In the genomic region with DNA sequence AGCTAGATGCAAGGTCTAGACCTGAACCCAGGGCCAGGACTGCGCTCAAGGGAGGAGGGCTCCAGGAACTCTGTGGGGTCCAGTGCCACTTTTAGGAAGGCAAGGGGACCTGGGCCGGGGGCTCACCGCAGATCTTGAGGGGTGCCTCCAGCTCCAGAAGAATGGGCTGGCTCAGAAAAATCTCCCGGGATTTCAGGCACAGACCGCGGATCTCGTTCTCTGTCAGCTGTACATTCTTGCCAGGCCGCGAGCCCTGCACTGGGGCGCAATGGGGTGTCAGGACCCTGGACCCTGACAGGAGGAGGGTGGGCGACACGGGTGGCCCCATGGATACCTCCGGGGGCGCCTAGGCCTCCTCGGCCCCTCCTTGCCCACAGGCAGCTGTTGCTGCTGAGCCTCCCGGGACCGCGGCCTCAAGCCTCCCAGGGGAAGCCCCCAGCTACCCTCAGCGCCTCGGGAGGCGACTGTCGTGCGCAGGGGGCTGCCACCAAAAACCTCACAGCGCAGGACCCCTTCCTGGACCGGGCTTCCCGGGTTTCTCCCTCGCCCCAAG, we compare ENCODE assay signal across 9 cellular contexts. TPM values are rescaled to one million over a fixed set of nuclear protein-coding genes. Genes with fewer than 3 reads are reported as not detected.
DNase-seq lines count a peak whose midpoint lies in the region; ATAC-seq, FAIRE-seq and TF ChIP-seq lines count a peak whose summit lies in the region.
"Had no signal": no experiment of that assay in that cellular context is flagged by ENCODE, and none has a peak within 500 bp of the region (broad histone marks: within the 10 kb centered on the region; RNA-seq: fewer than 3 reads in every experiment).

No MANE protein-coding gene starts in this region.

- intact Hi-C loops in K562 (cut with micrococcal nuclease) (loop anchor here (1.0 to 5.0 kb wide), 4 partner anchors 68 to 181 kb away; a partner anchor contains a TSS), uterus (cut with DNase I; ENCODE audit: low total_unique reads) (no loop called here)

- no peaks in the 10 kb centered on the region for H3K9me1 ChIP-seq in K562 (ENCODE audit: control insufficient read depth, insufficient read depth, low read length)

- H3K27ac ChIP-seq in K562 (ENCODE audit: extremely low read depth, low read depth, low read length) (peak overlapping the region; percentile 95), lung (ENCODE audit: low read depth in 1 of 2, low read length in 1 of 2) (peak overlapping the region; percentile 91 to 94), uterus (peak overlapping the region; percentile 83 to 88)

- peaks cover 23% of the 10 kb centered on the region for H3K79me2 ChIP-seq in K562 (ENCODE audit: control insufficient read depth, insufficient read depth, low read length)

- DNase-seq in DMS 273 (lab: John Stamatoyannopoulos, UW; ENCODE audit: unreplicated experiment) = peak; percentile 31
- no peak for DNase-seq in DMS 273 treated with DMSO at 0.1 percent for 48 hours (lab: John Stamatoyannopoulos, UW)
- peak in 1 of 4 experiments; percentile 8 for DNase-seq in K562 (ENCODE audit: extremely low read depth in 1 of 4, low spot score in 3 of 4)
- no peak for DNase-seq in lung (ENCODE audit: low spot score)
- DNase-seq in uterus = peak in 1 of 2 donors; percentile 45
- DNase-seq in NCI-H146 (lab: John Stamatoyannopoulos, UW) = no peak
- DNase-seq in NCI-H1436 treated with DMSO at 0.1 percent for 48 hours (lab: John Stamatoyannopoulos, UW) = no peak

- in situ Hi-C loops in K562 (cut with MboI) = no loop called here

- H3K4me1 ChIP-seq in K562 (replicated peaks in 1 of 2; ENCODE audit: control insufficient read depth in 2 of 2, insufficient read depth in 2 of 2, low read length in 2 of 2) = peaks cover 26 to 91% of the 10 kb centered on the region in 2 experiments
- H3K4me1 ChIP-seq in lung (ENCODE audit: control insufficient read depth in 2 of 2, insufficient read depth in 2 of 2, low read length in 2 of 2) = peaks cover 5 to 9% of the 10 kb centered on the region in 2 donors
- H3K4me1 ChIP-seq in uterus = peaks cover 0 to 7% of the 10 kb centered on the region in 2 donors

- TF ChIP-seq CTCF in K562 (IDR thresholded peaks at IDR 0.05 in 2 of 3, conservative IDR thresholded peaks at IDR 0.05 in 1 of 3; ENCODE audit: insufficient read depth in 2 of 3, low read depth in 1 of 3, low read length in 3 of 3) (no peak), lung (IDR thresholded peaks at IDR 0.05; ENCODE audit: control extremely low read depth, extremely low read depth) (no peak), uterus (IDR thresholded peaks at IDR 0.05) (no peak)

- TF ChIP-seq RAD21 in K562 (CRISPR knock-in tag; conservative IDR thresholded peaks at IDR 0.05 in 1 of 2, IDR thresholded peaks at IDR 0.05 in 1 of 2) = no peak

- H3K36me3 ChIP-seq in K562 (ENCODE audit: control insufficient read depth, insufficient read depth, low read length) (peaks cover 46% of the 10 kb centered on the region), lung (ENCODE audit: control insufficient read depth in 2 of 2, insufficient read depth in 2 of 2, low read length in 2 of 2) (peaks cover 13 to 27% of the 10 kb centered on the region in 2 donors), uterus (no peaks in the 10 kb centered on the region)

- CTCF ChIA-PET in K562 (lab: Yijun Ruan, JAX; ENCODE audit: low intra/inter-chr PET ratio) = interaction anchor here (0.9 to 1.2 kb wide), 2 partner anchors 28 to 105 kb away, joined by 3 to 4 read pairs; a partner anchor contains a TSS

- H2AFZ ChIP-seq in K562 (ENCODE audit: low read depth, low read length) = peak overlapping the region; percentile 79; the same call in 1 of the 2 replicates

- TF ChIP-seq POLR2A in K562 (conservative IDR thresholded peaks at IDR 0.05) (no peak), uterus (IDR thresholded peaks at IDR 0.05) (no peak)

- H3K4me3 ChIP-seq in K562 = peak overlapping the region; percentile 91
- peak overlapping the region; percentile 87 for H3K4me3 ChIP-seq in lung
- H3K4me3 ChIP-seq in uterus = peak overlapping the region; percentile 59 to 74

- peak overlapping the region; percentile 95 to 96 for H3K9ac ChIP-seq in K562 (ENCODE audit: insufficient read depth in 1 of 2, low read depth in 2 of 2, low read length in 2 of 2)

- WGBS in K562 (ENCODE audit: insufficient coverage, low coverage, missing lambda C conversion rate) = 2% methylated on average over 19 of the region's 27 CpGs
- WGBS in lung, 2 donors = 3 to 7% methylated on average over 16 to 27 of the region's 27 CpGs

- FAIRE-seq in K562 (lab: Jason Lieb, UNC) = no peak
- FAIRE-seq: A204.1 had no signal

- H4K20me1 ChIP-seq in K562 (replicated peaks; ENCODE audit: control insufficient read depth, insufficient read depth, low read length) = 0 out of 2 replicates have a peak, but pooled peaks cover 4% of the 10 kb centered on the region

- TF ChIP-seq EP300 in K562 (IDR thresholded peaks at IDR 0.05; ENCODE audit: low read length) = no peak

- POLR2A ChIA-PET in K562 (lab: Yijun Ruan, JAX) = interaction anchor here (0.6 to 2.2 kb wide), 14 partner anchors 9 to 183 kb away, joined by 3 to 19 read pairs (median 6); a partner anchor contains a TSS

- no peaks in the 10 kb centered on the region for H3K9me3 ChIP-seq in K562 (replicated peaks; ENCODE audit: control insufficient read depth, insufficient read depth, low read depth, low read length)
- H3K9me3 ChIP-seq in lung (ENCODE audit: control insufficient read depth in 2 of 2, insufficient read depth in 1 of 2, low read length in 1 of 2) = no peaks in the 10 kb centered on the region
- no peaks in the 10 kb centered on the region for H3K9me3 ChIP-seq in uterus

- ATAC-seq in HG03432 (IDR thresholded peaks at IDR 0.05; ENCODE audit: unreplicated experiment) (peak; percentile 23), K562 (peak; percentile 9), lung (ENCODE audit: insufficient read depth, low FRiP score) (no peak)

- no peaks in the 10 kb centered on the region for H3K27me3 ChIP-seq in K562 (ENCODE audit: control insufficient read depth in 2 of 2, insufficient read depth in 2 of 2, low read length in 2 of 2)
- no peaks in the 10 kb centered on the region for H3K27me3 ChIP-seq in lung (ENCODE audit: control insufficient read depth, insufficient read depth)
- no peaks in the 10 kb centered on the region for H3K27me3 ChIP-seq in uterus

- no TSS peak for BruUV-seq in K562 (replicated peaks; lab: Mats Ljungman, UMichigan)

- H3K4me2 ChIP-seq in K562 (ENCODE audit: insufficient read depth, low read length) = peak overlapping the region; percentile 84

RNA-seq across cellular contexts. Expression of a gene that starts 0.6 kb away (rescaled TPM):
- total RNA-seq in K562 (2011; cell fraction: chromatin; rRNA removed; ENCODE audit: low replicate concordance) = 37.0 and 127 TPM in 2 replicates
- 133 and 148 TPM in 2 replicates for total RNA-seq in K562 (2011; cell fraction: nucleolus; rRNA removed)
- total RNA-seq in K562 (2011; cell fraction: nucleoplasm; rRNA removed) = 56.8 and 75.5 TPM in 2 replicates
- total RNA-seq in K562 (2014; rRNA removed) (228 and 302 TPM in 2 replicates), K562 (2014; rRNA removed; fragmentation: Illumina TruSeq; extraction: Trizol) (104 and 122 TPM in 2 replicates), K562 (2015; rRNA removed; fragmentation: Illumina TruSeq; extraction: Trizol) (188 and 200 TPM in 2 replicates), K562 (2021) (235 and 242 TPM in 2 replicates), lung (100 to 1,000 TPM in 1 of 2 donors, 10 to 100 TPM in 1; 87.2 to 175 TPM), uterus (100 to 1,000 TPM in 1 of 4 donors, 10 to 100 TPM in 3; 15.9 to 180 (median 77.1) TPM)
- polyA plus RNA-seq in K562 (2011; rRNA removed) (167 and 176 TPM in 2 replicates), K562 (2014; fragmentation: Illumina TruSeq; extraction: Trizol) (205 and 253 TPM in 2 replicates), K562 (2014; fragmentation: Nextera tagmentation; extraction: Ambion mirVana) (10 to 100 TPM; 18.2 to 51.4 TPM), K562 (2014; rRNA removed) (191 and 208 TPM in 2 replicates), lung (100 to 1,000 TPM; 138 to 178 TPM)
- 324 and 501 TPM in 2 replicates for polyA plus RNA-seq in K562 (2011; cell fraction: cytosol; rRNA removed)
- 128 and 201 TPM in 2 replicates for polyA plus RNA-seq in K562 (2011; cell fraction: nucleus; rRNA removed)
- polyA plus RNA-seq in K562 (2012) = 225 and 287 TPM in 2 replicates
- polyA minus RNA-seq in K562 (2011; rRNA and poly(A)+ RNA removed) = 80.8 and 116 TPM in 2 replicates
- polyA minus RNA-seq in K562 (2011; cell fraction: cytosol; rRNA and poly(A)+ RNA removed) = 120 and 127 TPM in 2 replicates
- polyA minus RNA-seq in K562 (2011; cell fraction: nucleus; rRNA and poly(A)+ RNA removed) = 44.8 and 70.1 TPM in 2 replicates

RNA-seq across cellular contexts. Expression of a gene that starts 2.9 kb away (rescaled TPM):
- 0.39 and 3.0 TPM in 2 replicates for total RNA-seq in K562 (2011; cell fraction: chromatin; rRNA removed; ENCODE audit: low replicate concordance)
- total RNA-seq in K562 (2011; cell fraction: nucleolus; rRNA removed) = 1.8 and 3.3 TPM in 2 replicates
- total RNA-seq in K562 (2011; cell fraction: nucleoplasm; rRNA removed) = 0.81 and 1.9 TPM in 2 replicates
- 0.68 and 1.1 TPM in 2 replicates for total RNA-seq in K562 (2014; rRNA removed)
- 0.22 and 0.26 TPM in 2 replicates for total RNA-seq in K562 (2014; rRNA removed; fragmentation: Illumina TruSeq; extraction: Trizol)
- 0.90 and 1.1 TPM in 2 replicates for total RNA-seq in K562 (2015; rRNA removed; fragmentation: Illumina TruSeq; extraction: Trizol)
- 1.2 and 1.5 TPM in 2 replicates for total RNA-seq in K562 (2021)
- 0.95 and 1.1 TPM in 2 replicates for polyA plus RNA-seq in K562 (2011; rRNA removed)
- polyA plus RNA-seq in K562 (2011; cell fraction: cytosol; rRNA removed) = 1.1 and 2.0 TPM in 2 replicates
- 8.2 and 12.2 TPM in 2 replicates for polyA plus RNA-seq in K562 (2011; cell fraction: nucleus; rRNA removed)
- polyA plus RNA-seq in K562 (2012) = 1.2 and 2.3 TPM in 2 replicates
- 0.16 and 0.71 TPM in 2 replicates for polyA plus RNA-seq in K562 (2014; fragmentation: Illumina TruSeq; extraction: Trizol)
- polyA plus RNA-seq in K562 (2014; fragmentation: Nextera tagmentation; extraction: Ambion mirVana) = not detected
- 0.93 and 1.7 TPM in 2 replicates for polyA plus RNA-seq in K562 (2014; rRNA removed)
- 0.27 and 0.53 TPM in 2 replicates for polyA minus RNA-seq in K562 (2011; rRNA and poly(A)+ RNA removed)
- polyA minus RNA-seq in K562 (2011; cell fraction: cytosol; rRNA and poly(A)+ RNA removed) = not detected in 2 replicates
- 1.8 and 2.3 TPM in 2 replicates for polyA minus RNA-seq in K562 (2011; cell fraction: nucleus; rRNA and poly(A)+ RNA removed)
- 10 to 100 TPM in 1 of 2 donors, 1 to 10 TPM in 1; 3.2 to 21.3 TPM for total RNA-seq in lung
- 10 to 100 TPM; 15.8 to 19.7 TPM for polyA plus RNA-seq in lung
- total RNA-seq in uterus = 1 to 10 TPM in 2 of 4 donors, not detected in 2; 1.3 to 2.5 TPM

RNA-seq across cellular contexts. Expression of a gene that starts 9.2 kb away (rescaled TPM):
- 59.7 and 169 TPM in 2 replicates for total RNA-seq in K562 (2011; cell fraction: chromatin; rRNA removed; ENCODE audit: low replicate concordance)
- total RNA-seq in K562 (2011; cell fraction: nucleolus; rRNA removed) = 116 and 126 TPM in 2 replicates
- total RNA-seq in K562 (2011; cell fraction: nucleoplasm; rRNA removed) = 63.0 and 77.4 TPM in 2 replicates
- total RNA-seq in K562 (2014; rRNA removed) (17.1 and 25.1 TPM in 2 replicates), K562 (2014; rRNA removed; fragmentation: Illumina TruSeq; extraction: Trizol) (5.7 and 6.7 TPM in 2 replicates), K562 (2015; rRNA removed; fragmentation: Illumina TruSeq; extraction: Trizol) (15.3 and 16.1 TPM in 2 replicates), K562 (2021) (33.3 and 41.2 TPM in 2 replicates), lung (10 to 100 TPM; 19.7 to 35.9 TPM), uterus (10 to 100 TPM in 2 of 4 donors, 1 to 10 TPM in 2; 2.6 to 37.3 (median 11.6) TPM)
- polyA plus RNA-seq in K562 (2011; rRNA removed) (16.0 and 30.7 TPM in 2 replicates), K562 (2014; fragmentation: Illumina TruSeq; extraction: Trizol) (27.3 and 29.2 TPM in 2 replicates), K562 (2014; fragmentation: Nextera tagmentation; extraction: Ambion mirVana) (1 to 10 TPM; 1.4 to 1.5 TPM), K562 (2014; rRNA removed) (35.9 and 39.7 TPM in 2 replicates), lung (10 to 100 TPM; 14.1 to 22.8 TPM)
- polyA plus RNA-seq in K562 (2011; cell fraction: cytosol; rRNA removed) = 23.8 and 34.6 TPM in 2 replicates
- polyA plus RNA-seq in K562 (2011; cell fraction: nucleus; rRNA removed) = 98.1 and 127 TPM in 2 replicates
- 33.0 and 38.6 TPM in 2 replicates for polyA plus RNA-seq in K562 (2012)
- 5.2 and 7.3 TPM in 2 replicates for polyA minus RNA-seq in K562 (2011; rRNA and poly(A)+ RNA removed)
- polyA minus RNA-seq in K562 (2011; cell fraction: cytosol; rRNA and poly(A)+ RNA removed) = 15.1 and 20.2 TPM in 2 replicates
- polyA minus RNA-seq in K562 (2011; cell fraction: nucleus; rRNA and poly(A)+ RNA removed) = 22.5 and 24.4 TPM in 2 replicates

RNA-seq across cellular contexts. Expression of a gene that starts 14.5 kb away (rescaled TPM):
- 0.49 TPM in 1 of 2 replicates, not detected in the other for total RNA-seq in K562 (2011; cell fraction: chromatin; rRNA removed; ENCODE audit: low replicate concordance)
- total RNA-seq in K562 (2011; cell fraction: nucleolus; rRNA removed) = 0.13 and 0.17 TPM in 2 replicates
- total RNA-seq in K562 (2011; cell fraction: nucleoplasm; rRNA removed) = 0.15 TPM in 2 replicates
- total RNA-seq in K562 (2014; rRNA removed) (0.12 and 0.18 TPM in 2 replicates), K562 (2014; rRNA removed; fragmentation: Illumina TruSeq; extraction: Trizol) (not detected in 2 replicates), K562 (2015; rRNA removed; fragmentation: Illumina TruSeq; extraction: Trizol) (0.04 TPM in 1 of 2 replicates, not detected in the other), K562 (2021) (0.07 and 0.13 TPM in 2 replicates), lung (1 to 10 TPM; 1.2 to 1.7 TPM), uterus (1 to 10 TPM in 1 of 4 donors, under 1 TPM in 1, not detected in 2; 0.76 to 3.3 TPM)
- polyA plus RNA-seq in K562 (2011; rRNA removed) (0.04 and 0.06 TPM in 2 replicates), K562 (2014; fragmentation: Illumina TruSeq; extraction: Trizol) (0.06 and 0.07 TPM in 2 replicates), K562 (2014; fragmentation: Nextera tagmentation; extraction: Ambion mirVana) (under 1 TPM in 1 of 2 experiments, not detected in 1; 0.01 TPM), K562 (2014; rRNA removed) (0.03 and 0.07 TPM in 2 replicates), lung (1 to 10 TPM in 1 of 2 donors, under 1 TPM in 1; 0.15 to 1.5 TPM)
- 0.03 and 0.15 TPM in 2 replicates for polyA plus RNA-seq in K562 (2011; cell fraction: cytosol; rRNA removed)
- 0.11 and 0.37 TPM in 2 replicates for polyA plus RNA-seq in K562 (2011; cell fraction: nucleus; rRNA removed)
- 0.17 and 0.24 TPM in 2 replicates for polyA plus RNA-seq in K562 (2012)
- 0.04 TPM in 1 of 2 replicates, not detected in the other for polyA minus RNA-seq in K562 (2011; rRNA and poly(A)+ RNA removed)
- not detected in 2 replicates for polyA minus RNA-seq in K562 (2011; cell fraction: cytosol; rRNA and poly(A)+ RNA removed)
- not detected in 2 replicates for polyA minus RNA-seq in K562 (2011; cell fraction: nucleus; rRNA and poly(A)+ RNA removed)

RNA-seq across cellular contexts. Expression of a gene that starts 27.3 kb away (rescaled TPM):
- 106 and 334 TPM in 2 replicates for total RNA-seq in K562 (2011; cell fraction: chromatin; rRNA removed; ENCODE audit: low replicate concordance)
- total RNA-seq in K562 (2011; cell fraction: nucleolus; rRNA removed) = 232 and 293 TPM in 2 replicates
- total RNA-seq in K562 (2011; cell fraction: nucleoplasm; rRNA removed) = 151 and 161 TPM in 2 replicates
- total RNA-seq in K562 (2014; rRNA removed) (115 and 132 TPM in 2 replicates), K562 (2014; rRNA removed; fragmentation: Illumina TruSeq; extraction: Trizol) (23.8 and 33.6 TPM in 2 replicates), K562 (2015; rRNA removed; fragmentation: Illumina TruSeq; extraction: Trizol) (73.0 and 74.5 TPM in 2 replicates), K562 (2021) (98.8 and 101 TPM in 2 replicates), lung (10 to 100 TPM; 26.3 to 56.8 TPM), uterus (10 to 100 TPM; 25.6 to 45.0 (median 30.7) TPM)
- polyA plus RNA-seq in K562 (2011; rRNA removed) (75.5 and 82.6 TPM in 2 replicates), K562 (2014; fragmentation: Illumina TruSeq; extraction: Trizol) (84.2 and 101 TPM in 2 replicates), K562 (2014; fragmentation: Nextera tagmentation; extraction: Ambion mirVana) (1 to 10 TPM in 1 of 2 experiments, under 1 TPM in 1; 0.42 to 3.1 TPM), K562 (2014; rRNA removed) (122 and 132 TPM in 2 replicates), lung (10 to 100 TPM; 55.7 to 69.5 TPM)
- polyA plus RNA-seq in K562 (2011; cell fraction: cytosol; rRNA removed) = 85.9 and 172 TPM in 2 replicates
- polyA plus RNA-seq in K562 (2011; cell fraction: nucleus; rRNA removed) = 259 and 345 TPM in 2 replicates
- polyA plus RNA-seq in K562 (2012) = 64.6 and 80.7 TPM in 2 replicates
- polyA minus RNA-seq in K562 (2011; rRNA and poly(A)+ RNA removed) = 44.1 and 67.9 TPM in 2 replicates
- 44.3 and 51.4 TPM in 2 replicates for polyA minus RNA-seq in K562 (2011; cell fraction: cytosol; rRNA and poly(A)+ RNA removed)
- polyA minus RNA-seq in K562 (2011; cell fraction: nucleus; rRNA and poly(A)+ RNA removed) = 68.7 and 72.5 TPM in 2 replicates
